Comparison of ENCODE assay signal across 8 cellular contexts in genomic region chr1:210250665-210250997, GRCh38. TPM values are rescaled to one million over a fixed set of nuclear protein-coding genes. Genes with fewer than 3 reads are reported as not detected.
DNase-seq lines count a peak whose midpoint lies in the region; ATAC-seq and TF ChIP-seq lines count a peak whose summit lies in the region.

No MANE protein-coding gene starts in this region.

- H3K9me3 ChIP-seq in breast epithelium: no peaks in the 10 kb centered on the region
- no peaks in the 10 kb centered on the region for H3K9me3 ChIP-seq in esophagus muscularis mucosa

- peaks cover 7% of the 10 kb centered on the region for H3K36me3 Mint-ChIP-seq in MCF 10A (ENCODE audit: insufficient read depth, unreplicated experiment)

- H3K27me3 ChIP-seq in breast epithelium: no peaks in the 10 kb centered on the region
- no peaks in the 10 kb centered on the region for H3K27me3 ChIP-seq in esophagus muscularis mucosa

- TF ChIP-seq POLR2A in breast epithelium (IDR thresholded peaks at IDR 0.05) (no peak), esophagus muscularis mucosa (IDR thresholded peaks at IDR 0.05; ENCODE audit: low read depth) (no peak)

- H3K27ac Mint-ChIP-seq in MCF 10A (ENCODE audit: low read depth, unreplicated experiment): no peak overlapping the region

- TF ChIP-seq CTCF in breast epithelium (IDR thresholded peaks at IDR 0.05) (no peak), MCF 10A (IDR thresholded peaks at IDR 0.05; ENCODE audit: unreplicated experiment) (no peak), esophagus muscularis mucosa (IDR thresholded peaks at IDR 0.05) (no peak), omental fat pad (IDR thresholded peaks at IDR 0.05) (no peak)

- H3K27me3 Mint-ChIP-seq in MCF 10A (ENCODE audit: insufficient read depth, unreplicated experiment): peaks cover 59% of the 10 kb centered on the region

- ATAC-seq in omental fat pad (ENCODE audit: low FRiP score) (peak; percentile 22), HG03196 (IDR thresholded peaks at IDR 0.05; ENCODE audit: unreplicated experiment) (no peak), GM19395 (IDR thresholded peaks at IDR 0.05; ENCODE audit: unreplicated experiment) (no peak)

- POLR2A ChIA-PET in MCF 10A (lab: Yijun Ruan, JAX): interaction anchor here (0.6 to 3.7 kb wide), 6 partner anchors 11 to 920 kb away, joined by 3 to 11 read pairs (median 4); partner anchors contain the start of genes HHAT and SERTAD4

- intact Hi-C loops in breast epithelium (cut with DNase I; ENCODE audit: low total_unique reads): no loop called here
- intact Hi-C loops in MCF 10A (cut with micrococcal nuclease): no loop called here
- intact Hi-C loops in esophagus muscularis mucosa (cut with DNase I): no loop called here

- H3K4me1 ChIP-seq in breast epithelium: no peaks in the 10 kb centered on the region
- H3K4me1 ChIP-seq in esophagus muscularis mucosa: peaks cover 7 to 29% (median 27%) of the 10 kb centered on the region in 4 donors

- no peak overlapping the region for H3K4me3 Mint-ChIP-seq in MCF 10A (ENCODE audit: unreplicated experiment)

- no peaks in the 10 kb centered on the region for H3K9me3 Mint-ChIP-seq in MCF 10A (ENCODE audit: unreplicated experiment)

- no peaks in the 10 kb centered on the region for H3K36me3 ChIP-seq in breast epithelium
- H3K36me3 ChIP-seq in esophagus muscularis mucosa: no peaks in the 10 kb centered on the region

- WGBS in esophagus muscularis mucosa: 38% methylated on average over 11 of the region's 11 CpGs

- CTCF ChIA-PET in MCF 10A (lab: Yijun Ruan, JAX): interaction anchor here (1.2 to 1.5 kb wide), 3 partner anchors 15 to 39 kb away, joined by 3 to 5 read pairs (median 5); no protein-coding TSS in a partner anchor

- H3K4me3 ChIP-seq in breast epithelium (peak overlapping the region; percentile 37 to 79 (median 60)), esophagus muscularis mucosa (peak overlapping the region in 3 of 4 donors; percentile 59 to 64 (median 60))

- H3K27ac ChIP-seq in breast epithelium: no peak overlapping the region
- peak overlapping the region in 1 of 4 donors; percentile 32 for H3K27ac ChIP-seq in esophagus muscularis mucosa (replicated peaks in 1 of 4)

- no TSS peak for BruUV-seq in MCF 10A (replicated peaks; lab: Mats Ljungman, UMichigan)

- DNase-seq in breast epithelium (ENCODE audit: low spot score in 2 of 2) (no peak), MCF 10A (ENCODE audit: unreplicated experiment) (no peak), NCI-H82 treated with DMSO at 0.1 percent for 48 hours (lab: John Stamatoyannopoulos, UW; ENCODE audit: unreplicated experiment) (peak; percentile 88), esophagus muscularis mucosa (ENCODE audit: extremely low spot score) (no peak), omental fat pad (ENCODE audit: low spot score) (no peak), NCI-H187 (lab: John Stamatoyannopoulos, UW) (no peak)

- no peak for TF ChIP-seq EP300 in esophagus muscularis mucosa (IDR thresholded peaks at IDR 0.05)

- H3K4me1 Mint-ChIP-seq in MCF 10A (ENCODE audit: insufficient read depth, unreplicated experiment): peaks cover 8% of the 10 kb centered on the region

RNA-seq across cellular contexts. Expression of gene SERTAD4, which starts 18.0 kb away (rescaled TPM):
- total RNA-seq in breast epithelium: 10 to 100 TPM in 1 of 3 donors, 1 to 10 TPM in 1, under 1 TPM in 1; 0.80 to 47.9 (median 7.9) TPM
- 0.19 TPM in 1 of 2 replicates, not detected in the other for total RNA-seq in MCF 10A (2022)
- 1 to 10 TPM; 1.8 to 2.6 (median 2.1) TPM for total RNA-seq in esophagus muscularis mucosa
- 1 to 10 TPM in 2 of 4 donors, under 1 TPM in 2; 0.36 to 2.7 (median 1.5) TPM for total RNA-seq in omental fat pad
